ENCODE assay signal across 1 cellular context in genomic region chr6:99425647-99426453, GRCh38.
TF ChIP-seq lines count a peak whose summit lies in the region.

No MANE protein-coding gene starts in this region.

TF ChIP-seq in K562, 482 proteins besides CTCF, POLR2A, EP300 and RAD21 (continued from another document and continues in another):
- TF ChIP-seq CTCFL (IDR thresholded peaks at IDR 0.05; ENCODE audit: borderline replicate concordance, insufficient read depth, low read depth, low read length, poor library complexity, severe bottlenecking) (peak; percentile 77), NFE2 (IDR thresholded peaks at IDR 0.05; ENCODE audit: low read depth) (no peak), SIX5 (IDR thresholded peaks at IDR 0.05; ENCODE audit: borderline replicate concordance in 1 of 2, insufficient read depth in 1 of 2, low read depth in 1 of 2, low read length in 2 of 2) (no peak), ZNF134 (CRISPR knock-in tag; conservative IDR thresholded peaks at IDR 0.05) (0 out of 2 replicates have a peak, but pooled peaks have one; percentile 32), AFF4 (CRISPR knock-in tag; IDR thresholded peaks at IDR 0.05) (peak; percentile 93), MTA1 (IDR thresholded peaks at IDR 0.05; ENCODE audit: borderline replicate concordance) (peak; percentile 47; the same call in 1 of the 2 replicates), NR4A1 (CRISPR knock-in tag; IDR thresholded peaks at IDR 0.05) (no peak), NR4A1 (tag; IDR thresholded peaks at IDR 0.05) (peak; percentile 63), HDAC2 (IDR thresholded peaks at IDR 0.05) (peak; percentile 55; the same call in 1 of the 2 replicates), ZKSCAN8 (CRISPR knock-in tag; IDR thresholded peaks at IDR 0.05) (0 out of 2 replicates have a peak, but pooled peaks have one; percentile 11), DMBX1 (CRISPR knock-in tag; IDR thresholded peaks at IDR 0.05; ENCODE audit: borderline replicate concordance) (0 out of 2 replicates have a peak, but pooled peaks have one; percentile 46), SOX6 (IDR thresholded peaks at IDR 0.05) (peak; percentile 52; the same call in 1 of the 2 replicates), ZNF551 (CRISPR knock-in tag; IDR thresholded peaks at IDR 0.05) (no peak), TGIF2 (CRISPR knock-in tag; IDR thresholded peaks at IDR 0.05) (peak; percentile 62; the same call in 1 of the 2 replicates), HLTF (IDR thresholded peaks at IDR 0.05) (peak; percentile 75; the same call in 1 of the 2 replicates), MYNN (IDR thresholded peaks at IDR 0.05) (0 out of 2 replicates have a peak, but pooled peaks have one; percentile 40), MYNN (CRISPR knock-in tag; IDR thresholded peaks at IDR 0.05) (no peak), TRIM24 (IDR thresholded peaks at IDR 0.05) (peak in 1 of 2 experiments; percentile 33; a peak in 2 of 4 replicates), MEF2D (tag; conservative IDR thresholded peaks at IDR 0.05; ENCODE audit: low read depth) (0 out of 2 replicates have a peak, but pooled peaks have one; percentile 9), USF1 (CRISPR knock-in tag; IDR thresholded peaks at IDR 0.05) (no peak), ZBTB1 (CRISPR knock-in tag; IDR thresholded peaks at IDR 0.05; ENCODE audit: borderline replicate concordance, low read depth) (peak; percentile 50; the same call in 1 of the 2 replicates), POLR2B (IDR thresholded peaks at IDR 0.05; ENCODE audit: low read depth, partially characterized antibody) (no peak), SP2 (IDR thresholded peaks at IDR 0.05; ENCODE audit: extremely low read depth, low read depth, low read length, poor library complexity, severe bottlenecking) (no peak), WHSC1 (IDR thresholded peaks at IDR 0.05; ENCODE audit: low read length) (no peak), SRF (CRISPR knock-in tag; IDR thresholded peaks at IDR 0.05) (0 out of 4 replicates have a peak, but pooled peaks of 1 of the 2 experiments have one; percentile 1), MLX (CRISPR knock-in tag; conservative IDR thresholded peaks at IDR 0.05) (no peak), ZNF830 (CRISPR knock-in tag; IDR thresholded peaks at IDR 0.05) (0 out of 2 replicates have a peak, but pooled peaks have one; percentile 34), E2F6 (IDR thresholded peaks at IDR 0.05; ENCODE audit: borderline replicate concordance in 1 of 2, extremely low read depth in 1 of 2, insufficient read depth in 1 of 2, insufficient read length in 1 of 2, low read depth in 1 of 2, low read length in 1 of 2, poor library complexity in 1 of 2, severe bottlenecking in 1 of 2) (peak in 1 of 2 experiments; percentile 36), BCL6 (CRISPR knock-in tag; IDR thresholded peaks at IDR 0.05) (0 out of 2 replicates have a peak, but pooled peaks have one; percentile 44), PPARD (CRISPR knock-in tag; IDR thresholded peaks at IDR 0.05) (no peak), ZNF79 (CRISPR knock-in tag; IDR thresholded peaks at IDR 0.05; ENCODE audit: low read depth) (no peak), ZNF57 (CRISPR knock-in tag; IDR thresholded peaks at IDR 0.05) (0 out of 2 replicates have a peak, but pooled peaks have one; percentile 26), ZBTB33 (CRISPR knock-in tag; IDR thresholded peaks at IDR 0.05) (0 out of 2 replicates have a peak, but pooled peaks have one; percentile 34), ZBTB17 (CRISPR knock-in tag; IDR thresholded peaks at IDR 0.05) (peak; percentile 22; the same call in 1 of the 2 replicates), HBP1 (CRISPR knock-in tag; IDR thresholded peaks at IDR 0.05) (peak; percentile 45; the same call in 1 of the 2 replicates), MAFK (IDR thresholded peaks at IDR 0.05; ENCODE audit: low read length) (no peak; the same call in 1 of the 2 replicates), TEAD4 (IDR thresholded peaks at IDR 0.05; ENCODE audit: low read length) (peak; percentile 57), TEAD4 (CRISPR knock-in tag; IDR thresholded peaks at IDR 0.05; ENCODE audit: borderline replicate concordance) (no peak), XRCC5 (IDR thresholded peaks at IDR 0.05; ENCODE audit: low read depth, low read length) (no peak), SMAD3 (CRISPR knock-in tag; conservative IDR thresholded peaks at IDR 0.05) (0 out of 2 replicates have a peak, but pooled peaks have one; percentile 20), GATAD2B (IDR thresholded peaks at IDR 0.05; ENCODE audit: borderline replicate concordance) (peak; percentile 42; the same call in 1 of the 2 replicates), ESRRB (CRISPR knock-in tag; IDR thresholded peaks at IDR 0.05; ENCODE audit: borderline replicate concordance) (no peak), ZNF140 (CRISPR knock-in tag; IDR thresholded peaks at IDR 0.05) (no peak), ATF1 (CRISPR knock-in tag; IDR thresholded peaks at IDR 0.05) (no peak), ATF1 (tag; IDR thresholded peaks at IDR 0.05) (peak; percentile 53; the same call in 1 of the 2 replicates), HDAC6 (IDR thresholded peaks at IDR 0.05; ENCODE audit: low read depth, low read length) (no peak), ESRRA (IDR thresholded peaks at IDR 0.05; ENCODE audit: borderline replicate concordance, low read depth) (peak; percentile 93), NCOA1 (IDR thresholded peaks at IDR 0.05; ENCODE audit: low read depth) (peak; percentile 67; the same call in 1 of the 2 replicates), VEZF1 (CRISPR knock-in tag; IDR thresholded peaks at IDR 0.05) (peak; percentile 36; the same call in 1 of the 2 replicates), SMARCA5 (IDR thresholded peaks at IDR 0.05) (no peak), NR1H2 (CRISPR knock-in tag; IDR thresholded peaks at IDR 0.05) (no peak), MAZ (CRISPR knock-in tag; conservative IDR thresholded peaks at IDR 0.05 in 1 of 2, IDR thresholded peaks at IDR 0.05 in 1 of 2) (0 out of 4 replicates have a peak, but pooled peaks of 1 of the 2 experiments have one; percentile 10), ZNF644 (tag; IDR thresholded peaks at IDR 0.05; ENCODE audit: low read depth) (peak; percentile 63), ZNF584 (CRISPR knock-in tag; IDR thresholded peaks at IDR 0.05; ENCODE audit: low read depth) (peak; percentile 55; the same call in 1 of the 2 replicates)
